17 cellular contexts compared by ENCODE assay signal in the genomic region with DNA sequence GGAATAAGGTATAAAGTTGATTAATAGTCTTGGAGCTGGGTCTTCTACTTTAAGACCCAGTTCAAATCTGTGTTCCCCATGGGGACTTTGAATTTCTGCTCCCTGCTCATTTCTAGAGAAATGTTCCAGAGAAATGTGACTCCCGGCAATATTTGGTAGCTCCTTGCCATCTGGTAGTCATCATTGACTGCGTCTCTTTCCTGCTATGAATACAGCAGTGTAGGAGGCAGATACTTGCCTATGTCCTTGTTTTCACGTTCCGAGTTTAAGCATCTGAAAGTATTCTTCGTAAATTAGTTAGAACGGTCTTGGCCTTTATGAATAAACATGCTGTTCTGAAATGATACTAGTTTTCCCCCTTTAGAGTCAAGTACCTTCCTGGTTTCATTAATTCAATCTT.
DNase-seq lines count a peak whose midpoint lies in the region; ATAC-seq, FAIRE-seq and TF ChIP-seq lines count a peak whose summit lies in the region.
"Had no signal": no experiment of that assay in that cellular context is flagged by ENCODE, and none has a peak within 500 bp of the region (broad histone marks: within the 10 kb centered on the region; RNA-seq: fewer than 3 reads in every experiment).

No MANE protein-coding gene starts in this region.

- H3K4me1 ChIP-seq in adipocyte (ENCODE audit: control insufficient read depth, insufficient read depth, low read length) (peaks cover 41% of the 10 kb centered on the region), BE2C (no peaks in the 10 kb centered on the region)

- intact Hi-C loops in Right ventricle myocardium superior (cut with DNase I) (no loop called here), cardiac septum (cut with DNase I) (loop anchor here (10.0 kb wide), 1 partner anchor 49 kb away; no protein-coding TSS in a partner anchor), left ventricle myocardium superior (cut with micrococcal nuclease) (no loop called here)

- no peak overlapping the region for H3K9ac ChIP-seq in adipocyte (ENCODE audit: low read length)
- H3K9ac ChIP-seq: BLaER1 had no signal

- H3K4me3 ChIP-seq in adipocyte (ENCODE audit: low read length) (peak overlapping the region; percentile 38), BE2C (ENCODE audit: low read depth, low read length) (no peak overlapping the region)
- H3K4me3 ChIP-seq: BLaER1 had no signal

- ATAC-seq in Right ventricle myocardium superior (ENCODE audit: poor library complexity) (peak; percentile 50), left ventricle myocardium superior (peak; percentile 62), GM18868 (IDR thresholded peaks at IDR 0.05; ENCODE audit: unreplicated experiment) (no peak)

- H3K9me3 ChIP-seq in adipocyte (ENCODE audit: control insufficient read depth, low read length) = no peaks in the 10 kb centered on the region
- no peaks in the 10 kb centered on the region for H3K9me3 ChIP-seq in BE2C
- H3K9me3 ChIP-seq: BLaER1 had no signal

- FAIRE-seq in GM12892 (lab: Jason Lieb, UNC) = no peak

- DNase-seq in Right ventricle myocardium superior (no peak), cardiac septum (ENCODE audit: low spot score) (no peak), adipocyte (ENCODE audit: low read depth) (peak; percentile 47), left ventricle myocardium superior (no peak), stromal cell of bone marrow (ENCODE audit: low read depth) (peak; percentile 19), GM12892 (ENCODE audit: insufficient read length) (no peak), BE2C (no peak)
- DNase-seq: 8988T; CD4-positive, alpha-beta memory T cell; DMS153; NCI-H1105; NCI-H1694; NCI-H2081 treated with DMSO at 0.1 percent for 48 hours; NCI-H774; SIG-M5 had no signal

- TF ChIP-seq CTCF in BE2C (IDR thresholded peaks at IDR 0.05; ENCODE audit: low read depth, low read length) = no peak

- H3K36me3 ChIP-seq in adipocyte (ENCODE audit: control insufficient read depth, insufficient read depth, low read length, severe bottlenecking) = no peaks in the 10 kb centered on the region
- no peaks in the 10 kb centered on the region for H3K36me3 ChIP-seq in BE2C
- H3K36me3 ChIP-seq: BLaER1 had no signal

- TF ChIP-seq POLR2A in GM12892 (IDR thresholded peaks at IDR 0.05; ENCODE audit: low read depth, low read length) = no peak

- H3K27me3 ChIP-seq in adipocyte (replicated peaks; ENCODE audit: control insufficient read depth, insufficient read depth, low read length) (no peaks in the 10 kb centered on the region), BE2C (no peaks in the 10 kb centered on the region)
- H3K27me3 ChIP-seq: BLaER1 had no signal

Comparison
In these comparisons a context has a peak if more than half of its experiments do, and no peak if none do; other contexts are left out.
1. DNase-seq: peak in adipocyte (single experiment) and stromal cell of bone marrow (single experiment); none in Right ventricle myocardium superior (single experiment), cardiac septum (single experiment), left ventricle myocardium superior (single experiment), GM12892 (single experiment) and BE2C (single experiment).